1 cellular context compared by ENCODE assay signal in genomic region chr2:62587616-62588015, GRCh38.
TF ChIP-seq lines count a peak whose summit lies in the region.

No MANE protein-coding gene starts in this region.

TF ChIP-seq in SK-N-SH, 30 proteins besides CTCF, POLR2A, EP300 and RAD21 (continued from another document):
- TF ChIP-seq REST (IDR thresholded peaks at IDR 0.05; ENCODE audit: low read depth, low read length) (no peak), FOSL2 (IDR thresholded peaks at IDR 0.05; ENCODE audit: borderline replicate concordance, low read depth) (no peak), CHD2 (IDR thresholded peaks at IDR 0.05; ENCODE audit: low read length, partially characterized antibody) (no peak), RCOR1 (IDR thresholded peaks at IDR 0.05; ENCODE audit: low read length) (no peak), ZBTB33 (IDR thresholded peaks at IDR 0.05; ENCODE audit: borderline replicate concordance, low read depth) (no peak), YY1 (IDR thresholded peaks at IDR 0.05; ENCODE audit: low read depth) (no peak), MEF2A (IDR thresholded peaks at IDR 0.05; ENCODE audit: borderline replicate concordance, low read depth) (no peak), USF2 (IDR thresholded peaks at IDR 0.05; ENCODE audit: borderline replicate concordance, low read depth, low read length) (no peak), RXRA (IDR thresholded peaks at IDR 0.05; ENCODE audit: borderline replicate concordance, low read depth) (no peak), TCF12 (IDR thresholded peaks at IDR 0.05) (no peak), FOXJ3 (CRISPR knock-in tag; IDR thresholded peaks at IDR 0.05) (no peak), SIN3A (IDR thresholded peaks at IDR 0.05; ENCODE audit: borderline replicate concordance, low read depth, low read length) (no peak), RFX5 (IDR thresholded peaks at IDR 0.05; ENCODE audit: low read length) (no peak), FOXM1 (IDR thresholded peaks at IDR 0.05; ENCODE audit: low read depth) (no peak)
